1 cellular context compared by ENCODE assay signal in genomic region chr19:48812094-48812929, GRCh38.
TF ChIP-seq lines count a peak whose summit lies in the region.

No MANE protein-coding gene starts in this region.

TF ChIP-seq in K562, 482 proteins besides CTCF, POLR2A, EP300 and RAD21 (continued from another document and continues in another):
- TF ChIP-seq ZNF518B (CRISPR knock-in tag; IDR thresholded peaks at IDR 0.05) (no peak), CHD4 (IDR thresholded peaks at IDR 0.05; ENCODE audit: insufficient read depth, insufficient replicate concordance, low read depth, low read length, poor library complexity, severe bottlenecking) (no peak), DPF2 (IDR thresholded peaks at IDR 0.05) (no peak; the same call in 1 of the 2 replicates), ZBTB26 (CRISPR knock-in tag; IDR thresholded peaks at IDR 0.05) (no peak), ZFPM2 (CRISPR knock-in tag; IDR thresholded peaks at IDR 0.05) (no peak), MIER1 (IDR thresholded peaks at IDR 0.05; ENCODE audit: low read depth) (no peak), CBX5 (IDR thresholded peaks at IDR 0.05; ENCODE audit: borderline replicate concordance, low read depth) (no peak), ZNF212 (CRISPR knock-in tag; IDR thresholded peaks at IDR 0.05) (no peak), KDM1A (IDR thresholded peaks at IDR 0.05) (no peak), ATF3 (IDR thresholded peaks at IDR 0.05) (no peak), ATF3 (CRISPR knock-in tag; conservative IDR thresholded peaks at IDR 0.05) (no peak), ZNF316 (IDR thresholded peaks at IDR 0.05) (no peak), ZC3H4 (CRISPR knock-in tag; IDR thresholded peaks at IDR 0.05; ENCODE audit: borderline replicate concordance) (no peak), ZNF274 (IDR thresholded peaks at IDR 0.05; ENCODE audit: borderline replicate concordance, low read depth, low read length) (no peak), DEAF1 (CRISPR knock-in tag; IDR thresholded peaks at IDR 0.05) (no peak), ZNF217 (CRISPR knock-in tag; IDR thresholded peaks at IDR 0.05) (no peak), ZC3H11A (IDR thresholded peaks at IDR 0.05; ENCODE audit: low read depth, low read length) (no peak), ZNF12 (CRISPR knock-in tag; IDR thresholded peaks at IDR 0.05) (no peak), CAMTA2 (CRISPR knock-in tag; conservative IDR thresholded peaks at IDR 0.05) (no peak), HMG20B (CRISPR knock-in tag; IDR thresholded peaks at IDR 0.05) (no peak), ARID3A (IDR thresholded peaks at IDR 0.05; ENCODE audit: borderline replicate concordance, low read depth, low read length) (no peak), TSC22D4 (tag; IDR thresholded peaks at IDR 0.05) (no peak), SETDB1 (IDR thresholded peaks at IDR 0.05; ENCODE audit: low read length) (no peak), USF1 (CRISPR knock-in tag; IDR thresholded peaks at IDR 0.05) (no peak), ZNF609 (CRISPR knock-in tag; IDR thresholded peaks at IDR 0.05; ENCODE audit: borderline replicate concordance) (no peak), SIRT6 (IDR thresholded peaks at IDR 0.05; ENCODE audit: low read depth, low read length) (no peak), TOE1 (IDR thresholded peaks at IDR 0.05; ENCODE audit: borderline replicate concordance) (0 out of 2 replicates have a peak, but pooled peaks have one; percentile 21), TOE1 (CRISPR knock-in tag; IDR thresholded peaks at IDR 0.05; ENCODE audit: borderline replicate concordance, low read depth) (no peak), ZBTB17 (CRISPR knock-in tag; IDR thresholded peaks at IDR 0.05) (0 out of 2 replicates have a peak, but pooled peaks have one; percentile 59), FOS (IDR thresholded peaks at IDR 0.05; ENCODE audit: extremely low read depth, insufficient read length) (peak; percentile 55), HDAC3 (IDR thresholded peaks at IDR 0.05; ENCODE audit: borderline replicate concordance, partially characterized antibody) (no peak), ZBTB34 (CRISPR knock-in tag; IDR thresholded peaks at IDR 0.05) (no peak), HMG20A (CRISPR knock-in tag; conservative IDR thresholded peaks at IDR 0.05) (no peak), HDGF (IDR thresholded peaks at IDR 0.05) (no peak), NEUROD1 (IDR thresholded peaks at IDR 0.05; ENCODE audit: borderline replicate concordance, low read depth, low read length, partially characterized antibody) (no peak), NCOA6 (IDR thresholded peaks at IDR 0.05) (no peak), NFRKB (IDR thresholded peaks at IDR 0.05; ENCODE audit: low read depth) (no peak), PHTF2 (CRISPR knock-in tag; IDR thresholded peaks at IDR 0.05) (no peak), ARID4B (CRISPR knock-in tag; IDR thresholded peaks at IDR 0.05) (no peak), HNRNPLL (IDR thresholded peaks at IDR 0.05; ENCODE audit: low read depth, low read length, poor library complexity, severe bottlenecking) (no peak), CBX2 (IDR thresholded peaks at IDR 0.05; ENCODE audit: insufficient read depth, low read length, poor library complexity, severe bottlenecking) (no peak), ARHGAP35 (IDR thresholded peaks at IDR 0.05; ENCODE audit: partially characterized antibody) (no peak), NR3C1 (CRISPR knock-in tag; IDR thresholded peaks at IDR 0.05) (no peak), KDM2B (CRISPR knock-in tag; IDR thresholded peaks at IDR 0.05) (no peak), PTRF (tag; IDR thresholded peaks at IDR 0.05) (no peak), MEF2D (tag; conservative IDR thresholded peaks at IDR 0.05; ENCODE audit: low read depth) (no peak)
